ENCODE assay signal across 19 cellular contexts in the genomic region with DNA sequence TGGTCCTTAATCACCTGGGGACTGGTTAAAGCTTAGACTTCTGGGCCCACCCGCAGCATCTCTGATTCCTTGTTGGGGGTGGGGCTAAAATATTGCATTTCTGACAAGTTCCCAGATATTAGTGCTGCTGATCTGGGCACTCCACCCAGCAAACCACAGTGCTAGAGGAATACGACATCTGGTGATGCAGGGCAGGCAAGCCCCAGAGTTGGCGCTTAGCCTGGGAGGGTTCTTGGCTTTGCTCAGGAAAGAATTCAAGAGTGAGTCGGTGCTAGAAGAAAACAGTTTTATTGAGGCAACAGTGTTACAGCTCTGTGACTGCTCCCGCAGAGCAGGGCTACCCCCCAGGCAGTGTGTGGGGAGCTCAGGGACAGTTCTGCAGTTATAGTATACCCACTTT.
"Had no signal": no experiment of that assay in that cellular context is flagged by ENCODE, and none has a peak within 500 bp of the region (broad histone marks: within the 10 kb centered on the region; RNA-seq: fewer than 3 reads in every experiment).

No MANE protein-coding gene starts in this region.

- H3K27me3 ChIP-seq: gastrocnemius medialis, right lobe of liver, upper lobe of left lung had no signal

- H3K4me1 ChIP-seq: esophagus muscularis mucosa, gastrocnemius medialis, left ventricle myocardium inferior, prostate gland, right lobe of liver, upper lobe of left lung had no signal

- DNase-seq: activated CD4-positive, alpha-beta T cell treated with anti-CD3 and anti-CD28 coated beads for 1 hour; activated CD4-positive, alpha-beta T cell treated with anti-CD3 and anti-CD28 coated beads, Interleukin-2, amount 50 U/mL, for 4 hours; activated effector memory CD4-positive, alpha-beta T cell treated with anti-CD3 and anti-CD28 coated beads, Interleukin-2, amount 50 U/mL, for 16 hours; activated T-cell treated with anti-CD3 and anti-CD28 coated beads, Interleukin-2, amount 50 U/mL, for 72 hours; effector CD8-positive, alpha-beta T cell; gastrocnemius medialis; head of caudate nucleus; left ventricle myocardium inferior; mammary epithelial cell; occipital lobe; right lobe of liver; stimulated activated CD4-positive, alpha-beta T cell treated with anti-CD3 and anti-CD28 coated beads, Interleukin-4, amount 100 ng/mL, for 1 hour; stimulated activated naive CD8-positive, alpha-beta T cell treated with anti-CD3 and anti-CD28 coated beads, Interleukin-15, amount 100 ng/mL, for 72 hours; upper lobe of left lung; WERI-Rb-1 had no signal

- H3K27ac ChIP-seq: esophagus muscularis mucosa, gastrocnemius medialis, left ventricle myocardium inferior, prostate gland, right lobe of liver, suprapubic skin, upper lobe of left lung, WERI-Rb-1 had no signal

- H3K4me3 ChIP-seq: esophagus muscularis mucosa, gastrocnemius medialis, left ventricle myocardium inferior, prostate gland, right lobe of liver, smooth muscle cell, suprapubic skin, upper lobe of left lung had no signal

- H3K9me3 ChIP-seq: esophagus muscularis mucosa, gastrocnemius medialis, left ventricle myocardium inferior, prostate gland, right lobe of liver, suprapubic skin, upper lobe of left lung had no signal

- H3K36me3 ChIP-seq: esophagus muscularis mucosa, gastrocnemius medialis, left ventricle myocardium inferior, prostate gland, right lobe of liver, suprapubic skin, upper lobe of left lung, WERI-Rb-1 had no signal

- H3K4me2 ChIP-seq: smooth muscle cell had no signal
